8 cellular contexts compared by ENCODE assay signal in the genomic region with DNA sequence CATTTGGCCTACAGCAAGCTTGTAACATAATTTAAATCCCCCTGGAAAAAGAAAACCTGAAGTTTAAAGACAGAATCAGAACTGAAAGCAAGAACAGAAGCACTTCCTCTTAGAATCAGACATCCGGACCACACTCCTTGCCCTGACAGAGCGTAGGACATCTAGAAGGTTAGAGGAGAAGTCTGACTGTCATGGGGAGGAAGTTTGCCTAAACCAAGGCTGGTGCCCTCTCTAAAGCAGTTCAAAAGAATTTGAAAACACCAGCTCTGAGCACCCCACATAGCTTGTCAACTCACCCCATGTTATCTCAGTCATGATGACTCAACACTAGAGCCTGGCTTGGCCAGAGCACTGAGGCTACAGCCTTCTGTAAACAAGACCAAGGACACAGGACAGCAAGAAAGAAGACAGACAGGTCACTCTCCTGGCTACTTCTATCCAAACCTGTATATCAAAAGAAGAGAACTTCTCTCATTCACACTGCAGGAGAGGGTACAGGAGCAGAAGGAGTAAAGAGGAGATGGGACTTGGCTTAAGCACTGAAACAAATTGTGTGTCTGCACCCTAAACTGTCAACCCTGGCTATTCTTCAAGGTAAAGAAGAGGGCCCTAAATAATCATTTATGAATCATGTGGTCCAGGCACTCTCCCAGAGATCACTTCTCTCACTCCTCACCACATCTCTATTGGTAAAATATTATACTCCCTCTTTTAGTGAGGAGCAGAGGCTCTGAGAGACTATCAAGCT.
DNase-seq lines count a peak whose midpoint lies in the region; ATAC-seq and TF ChIP-seq lines count a peak whose summit lies in the region.

No MANE protein-coding gene starts in this region.

- no peaks in the 10 kb centered on the region for H3K36me3 Mint-ChIP-seq in activated CD4-positive, alpha-beta memory T cell treated with anti-CD3 and anti-CD28 coated beads for 36 hours

- peak overlapping the region; percentile 57 for H3K27ac Mint-ChIP-seq in activated CD4-positive, alpha-beta memory T cell treated with anti-CD3 and anti-CD28 coated beads for 36 hours

- intact Hi-C loops in activated CD4-positive, alpha-beta memory T cell treated with anti-CD3 and anti-CD28 coated beads for 36 hours (cut with micrococcal nuclease), result no loop called here
- intact Hi-C loops in mucosa of descending colon (cut with DNase I, micrococcal nuclease), result no loop called here

- CTCF ChIA-PET in activated CD4-positive, alpha-beta memory T cell treated with anti-CD3 and anti-CD28 coated beads for 36 hours (lab: Charles Lee), result no interaction called here

- DNase-seq in GM10266 (ENCODE audit: extremely low spot score) (peak; percentile 71), mucosa of descending colon (peak in 1 of 3 donors; percentile 8), NCI-H82 treated with DMSO at 0.1 percent for 48 hours (lab: John Stamatoyannopoulos, UW; ENCODE audit: unreplicated experiment) (no peak), suprapubic skin (ENCODE audit: low spot score in 2 of 2) (no peak), NCI-H128 (lab: John Stamatoyannopoulos, UW; ENCODE audit: unreplicated experiment) (no peak)
- DNase-seq in activated CD4-positive, alpha-beta memory T cell treated with anti-CD3 and anti-CD28 coated beads for 36 hours, result peak; percentile 31

- no peaks in the 10 kb centered on the region for H3K9me3 Mint-ChIP-seq in activated CD4-positive, alpha-beta memory T cell treated with anti-CD3 and anti-CD28 coated beads for 36 hours

- H3K4me1 Mint-ChIP-seq in activated CD4-positive, alpha-beta memory T cell treated with anti-CD3 and anti-CD28 coated beads for 36 hours (ENCODE audit: low read depth), result peaks cover 13% of the 10 kb centered on the region

- no peak overlapping the region for H3K4me3 Mint-ChIP-seq in activated CD4-positive, alpha-beta memory T cell treated with anti-CD3 and anti-CD28 coated beads for 36 hours

- H3K36me3 ChIP-seq in mucosa of descending colon (ENCODE audit: low read depth), result no peaks in the 10 kb centered on the region
- no peaks in the 10 kb centered on the region for H3K36me3 ChIP-seq in suprapubic skin

- TF ChIP-seq EP300 in suprapubic skin (IDR thresholded peaks at IDR 0.05), result no peak

- 85% methylated on average over 2 of the region's 2 CpGs for WGBS in suprapubic skin

- TF ChIP-seq CTCF in GM10266 (IDR thresholded peaks at IDR 0.05; ENCODE audit: control insufficient read depth, insufficient read depth, low read depth, missing control alignments), result no peak
- TF ChIP-seq CTCF in mucosa of descending colon (IDR thresholded peaks at IDR 0.05), result no peak
- no peak for TF ChIP-seq CTCF in suprapubic skin (IDR thresholded peaks at IDR 0.05)

- TF ChIP-seq POLR2A in suprapubic skin (IDR thresholded peaks at IDR 0.05), result no peak

- ATAC-seq in GM21381 (IDR thresholded peaks at IDR 0.05; ENCODE audit: unreplicated experiment), result peak; percentile 98
- peak; percentile 96 for ATAC-seq in HG03558 (IDR thresholded peaks at IDR 0.05; ENCODE audit: extremely low read depth, unreplicated experiment)
- ATAC-seq in mucosa of descending colon, result peak; percentile 60

- no peak overlapping the region for H3K4me3 ChIP-seq in mucosa of descending colon
- no peak overlapping the region for H3K4me3 ChIP-seq in suprapubic skin

- no peaks in the 10 kb centered on the region for H3K27me3 Mint-ChIP-seq in activated CD4-positive, alpha-beta memory T cell treated with anti-CD3 and anti-CD28 coated beads for 36 hours

- H3K27ac ChIP-seq in suprapubic skin, result no peak overlapping the region

- H3K9me3 ChIP-seq in mucosa of descending colon, result no peaks in the 10 kb centered on the region
- no peaks in the 10 kb centered on the region for H3K9me3 ChIP-seq in suprapubic skin

- POLR2A ChIA-PET in activated CD4-positive, alpha-beta memory T cell treated with anti-CD3 and anti-CD28 coated beads for 36 hours (lab: Charles Lee), result no interaction called here

- no peaks in the 10 kb centered on the region for H3K27me3 ChIP-seq in suprapubic skin

- H3K4me1 ChIP-seq in mucosa of descending colon (ENCODE audit: low read depth), result no peaks in the 10 kb centered on the region
- no peaks in the 10 kb centered on the region for H3K4me1 ChIP-seq in suprapubic skin

Comparison
In these comparisons a context has a peak if more than half of its experiments do, and no peak if none do; other contexts are left out.
1. DNase-seq: peak in GM10266 (single experiment) and activated CD4-positive, alpha-beta memory T cell treated with anti-CD3 and anti-CD28 coated beads for 36 hours (single experiment); none in NCI-H82 treated with DMSO at 0.1 percent for 48 hours (single experiment), suprapubic skin (0 of 2) and NCI-H128 (single experiment).
2. Peak in every context shown above with its lines, with median percentiles within 50 percentile points of each other: ATAC-seq.